ENCODE assay signal across 30 cellular contexts in genomic region chr15:98403569-98403968, GRCh38.
"Had no signal": no experiment of that assay in that cellular context is flagged by ENCODE, and none has a peak within 500 bp of the region (broad histone marks: within the 10 kb centered on the region; RNA-seq: fewer than 3 reads in every experiment).

No MANE protein-coding gene starts in this region.

- H3K4me3 ChIP-seq: left lung, lower lobe of right lung, mucosa of descending colon, pancreas, prostate gland, skin epidermis, stomach, testis, thyroid gland, transverse colon, upper lobe of left lung, vagina had no signal

- H3K36me3 ChIP-seq: left lung, lower lobe of right lung, pancreas, prostate gland, stomach, thyroid gland, transverse colon, upper lobe of left lung, vagina had no signal

- DNase-seq: hypothalamus; immature natural killer cell; kidney; left colon; left lung; lower lobe of right lung; mesendoderm; midbrain; mucosa of descending colon; naive thymus-derived CD4-positive, alpha-beta T cell; nucleus accumbens; pancreas; posterior cingulate gyrus; retina; right cardiac atrium; stimulated activated CD4-positive, alpha-beta T cell treated with anti-CD3 and anti-CD28 coated beads, Interleukin-12 subunit alpha, Interleukin-12 subunit beta, amount 100 ng/mL, for 4 hours; stimulated activated CD4-positive, alpha-beta T cell treated with anti-CD3 and anti-CD28 coated beads, Interleukin-15, amount 100 ng/mL, for 24 hours; stimulated activated CD4-positive, alpha-beta T cell treated with anti-CD3 and anti-CD28 coated beads, Interleukin-2, amount 100 ng/mL, for 24 hours; stimulated activated CD4-positive, alpha-beta T cell treated with anti-CD3 and anti-CD28 coated beads, Interleukin-4, amount 100 ng/mL, for 1 hour; stimulated activated naive B cell treated with anti-CD40 and anti-IgM and Interleukin-4, amounts not matched to agents 10 μg/mL and 1 μg/mL and 100 μg/mL, for 72 hours; stimulated activated naive CD8-positive, alpha-beta T cell treated with anti-CD3 and anti-CD28 coated beads, Interleukin-15, Interleukin-2, amounts not matched to agents 100 U/mL and 50 U/mL, for 24 hours; stomach; testis; thyroid gland; transverse colon; upper lobe of left lung had no signal

- H3K27ac ChIP-seq: left lung, lower lobe of right lung, pancreas, prostate gland, skin epidermis, stomach, testis, thyroid gland, transverse colon, upper lobe of left lung, vagina had no signal

- H3K27me3 ChIP-seq: left lung, pancreas, testis, thyroid gland, transverse colon, upper lobe of left lung, vagina had no signal

- ATAC-seq: left colon; left lung; lower lobe of right lung; mucosa of descending colon; naive thymus-derived CD4-positive, alpha-beta T cell; pancreas; right cardiac atrium; sciatic nerve; stimulated activated naive B cell treated with anti-CD40 and anti-IgM and Interleukin-4, amounts not matched to agents 10 μg/mL and 1 μg/mL and 100 μg/mL, for 72 hours; stimulated activated naive CD8-positive, alpha-beta T cell treated with anti-CD3 and anti-CD28 coated beads, Interleukin-15, Interleukin-2, amounts not matched to agents 100 U/mL and 50 U/mL, for 24 hours had no signal

- H3K9me3 ChIP-seq: left lung, lower lobe of right lung, mucosa of descending colon, pancreas, prostate gland, stomach, testis, thyroid gland, transverse colon, upper lobe of left lung, vagina had no signal

- H3K4me1 ChIP-seq: left lung, lower lobe of right lung, pancreas, prostate gland, testis, thyroid gland, transverse colon, upper lobe of left lung, vagina had no signal
